ENCODE assay signal across 1 cellular context in the genomic region with DNA sequence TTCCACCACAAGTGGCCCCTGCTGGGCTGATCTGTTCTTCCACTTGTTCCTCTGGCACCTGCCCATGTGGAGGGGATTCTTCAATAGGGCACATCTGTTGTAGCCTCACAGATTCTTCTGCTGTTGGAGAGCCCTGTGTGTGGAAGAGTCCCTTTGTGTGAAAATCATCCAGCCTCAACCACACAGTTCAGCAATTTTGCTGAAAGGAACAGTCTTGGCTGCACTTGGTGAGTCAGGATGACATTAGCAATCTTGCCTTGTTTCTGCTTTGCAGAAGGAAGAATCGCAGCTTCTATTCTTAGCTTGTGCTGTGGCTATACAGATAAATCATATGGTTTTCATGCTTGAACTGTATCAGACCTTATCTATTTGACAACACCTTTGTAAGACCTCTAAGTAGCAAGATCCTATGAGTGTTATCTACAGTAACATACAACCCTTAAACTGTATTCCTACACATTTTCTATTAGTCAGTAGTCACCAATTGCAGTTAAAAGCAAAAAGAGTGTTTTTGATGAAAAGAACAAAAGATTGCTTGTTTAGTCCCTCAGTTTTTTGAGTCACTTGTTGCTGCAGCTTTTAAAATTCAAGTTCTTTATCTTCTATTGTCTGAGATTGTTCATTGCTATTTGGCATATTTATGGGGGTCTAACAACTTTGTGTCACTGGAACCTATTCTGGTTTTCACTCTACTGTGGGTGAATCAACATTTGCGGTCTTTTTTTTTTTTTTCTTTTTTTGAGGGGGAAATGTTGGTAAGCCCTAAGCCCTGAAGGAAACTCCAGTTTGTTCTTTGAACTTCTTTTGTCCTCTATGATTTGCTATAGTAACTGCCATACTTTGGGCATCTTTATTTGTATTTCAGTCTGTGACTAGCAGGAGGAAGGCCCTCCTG.
TF ChIP-seq lines count a peak whose summit lies in the region.

No MANE protein-coding gene starts in this region.

TF ChIP-seq in K562, 482 proteins besides CTCF, POLR2A, EP300 and RAD21 (continued from another document and continues in another):
- TF ChIP-seq, protein P1, sequence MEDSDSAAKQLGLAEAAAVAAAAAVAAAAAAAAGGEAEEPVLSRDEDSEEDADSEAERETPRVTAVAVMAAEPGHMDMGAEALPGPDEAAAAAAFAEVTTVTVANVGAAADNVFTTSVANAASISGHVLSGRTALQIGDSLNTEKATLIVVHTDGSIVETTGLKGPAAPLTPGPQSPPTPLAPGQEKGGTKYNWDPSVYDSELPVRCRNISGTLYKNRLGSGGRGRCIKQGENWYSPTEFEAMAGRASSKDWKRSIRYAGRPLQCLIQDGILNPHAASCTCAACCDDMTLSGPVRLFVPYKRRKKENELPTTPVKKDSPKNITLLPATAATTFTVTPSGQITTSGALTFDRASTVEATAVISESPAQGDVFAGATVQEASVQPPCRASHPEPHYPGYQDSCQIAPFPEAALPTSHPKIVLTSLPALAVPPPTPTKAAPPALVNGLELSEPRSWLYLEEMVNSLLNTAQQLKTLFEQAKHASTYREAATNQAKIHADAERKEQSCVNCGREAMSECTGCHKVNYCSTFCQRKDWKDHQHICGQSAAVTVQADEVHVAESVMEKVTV (CRISPR knock-in tag; IDR thresholded peaks at IDR 0.05): no peak
- TF ChIP-seq ELF1 (tag; IDR thresholded peaks at IDR 0.05): peak; percentile 45; the same call in 1 of the 2 replicates
- TF ChIP-seq, protein P2, sequence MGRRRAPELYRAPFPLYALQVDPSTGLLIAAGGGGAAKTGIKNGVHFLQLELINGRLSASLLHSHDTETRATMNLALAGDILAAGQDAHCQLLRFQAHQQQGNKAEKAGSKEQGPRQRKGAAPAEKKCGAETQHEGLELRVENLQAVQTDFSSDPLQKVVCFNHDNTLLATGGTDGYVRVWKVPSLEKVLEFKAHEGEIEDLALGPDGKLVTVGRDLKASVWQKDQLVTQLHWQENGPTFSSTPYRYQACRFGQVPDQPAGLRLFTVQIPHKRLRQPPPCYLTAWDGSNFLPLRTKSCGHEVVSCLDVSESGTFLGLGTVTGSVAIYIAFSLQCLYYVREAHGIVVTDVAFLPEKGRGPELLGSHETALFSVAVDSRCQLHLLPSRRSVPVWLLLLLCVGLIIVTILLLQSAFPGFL (CRISPR knock-in tag; IDR thresholded peaks at IDR 0.05): no peak
- TF ChIP-seq FUS (optimal IDR thresholded peaks at IDR 0.05; ENCODE audit: low read depth, low read length): no peak
- TF ChIP-seq, protein P3, sequence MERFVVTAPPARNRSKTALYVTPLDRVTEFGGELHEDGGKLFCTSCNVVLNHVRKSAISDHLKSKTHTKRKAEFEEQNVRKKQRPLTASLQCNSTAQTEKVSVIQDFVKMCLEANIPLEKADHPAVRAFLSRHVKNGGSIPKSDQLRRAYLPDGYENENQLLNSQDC (CRISPR knock-in tag; IDR thresholded peaks at IDR 0.05): no peak
- TF ChIP-seq TRIM25 (IDR thresholded peaks at IDR 0.05; ENCODE audit: borderline replicate concordance): peak; percentile 90; the same call in 1 of the 2 replicates
- peak; percentile 99 for TF ChIP-seq MEIS2 (IDR thresholded peaks at IDR 0.05; ENCODE audit: partially characterized antibody)
- TF ChIP-seq, protein P4, sequence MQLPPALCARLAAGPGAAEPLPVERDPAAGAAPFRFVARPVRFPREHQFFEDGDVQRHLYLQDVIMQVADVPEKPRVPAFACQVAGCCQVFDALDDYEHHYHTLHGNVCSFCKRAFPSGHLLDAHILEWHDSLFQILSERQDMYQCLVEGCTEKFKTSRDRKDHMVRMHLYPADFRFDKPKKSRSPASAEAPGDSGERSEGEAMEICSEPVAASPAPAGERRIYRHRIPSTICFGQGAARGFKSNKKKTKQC (CRISPR knock-in tag; IDR thresholded peaks at IDR 0.05): no peak
- TF ChIP-seq STAG1 (CRISPR knock-in tag; IDR thresholded peaks at IDR 0.05; ENCODE audit: borderline replicate concordance): no peak
- 0 out of 2 replicates have a peak, but pooled peaks have one; percentile 54 for TF ChIP-seq SMARCA5 (IDR thresholded peaks at IDR 0.05)
- peak; percentile 27; the same call in 1 of the 2 replicates for TF ChIP-seq HDAC8 (tag; IDR thresholded peaks at IDR 0.05)
- no peak for TF ChIP-seq KAT7 (CRISPR knock-in tag; IDR thresholded peaks at IDR 0.05; ENCODE audit: borderline replicate concordance)
- TF ChIP-seq ZNF277 (CRISPR knock-in tag; IDR thresholded peaks at IDR 0.05; ENCODE audit: borderline replicate concordance): no peak
- peak; percentile 100 for TF ChIP-seq LEF1 (IDR thresholded peaks at IDR 0.05)
- no peak for TF ChIP-seq SIX5 (IDR thresholded peaks at IDR 0.05; ENCODE audit: borderline replicate concordance in 1 of 2, insufficient read depth in 1 of 2, low read depth in 1 of 2, low read length in 2 of 2)
- TF ChIP-seq TRIM28 (IDR thresholded peaks at IDR 0.05): 0 out of 2 replicates have a peak, but pooled peaks have one; percentile 54
- TF ChIP-seq RNF219 (CRISPR knock-in tag; IDR thresholded peaks at IDR 0.05): no peak
- no peak for TF ChIP-seq CHCHD3 (CRISPR knock-in tag; IDR thresholded peaks at IDR 0.05)
- TF ChIP-seq ADNP (tag; IDR thresholded peaks at IDR 0.05): peak; percentile 78
- TF ChIP-seq NR2C1 (IDR thresholded peaks at IDR 0.05): peak; percentile 65; the same call in 1 of the 2 replicates
- peak; percentile 80 for TF ChIP-seq NR2C1 (tag; IDR thresholded peaks at IDR 0.05)
- TF ChIP-seq, protein P5, sequence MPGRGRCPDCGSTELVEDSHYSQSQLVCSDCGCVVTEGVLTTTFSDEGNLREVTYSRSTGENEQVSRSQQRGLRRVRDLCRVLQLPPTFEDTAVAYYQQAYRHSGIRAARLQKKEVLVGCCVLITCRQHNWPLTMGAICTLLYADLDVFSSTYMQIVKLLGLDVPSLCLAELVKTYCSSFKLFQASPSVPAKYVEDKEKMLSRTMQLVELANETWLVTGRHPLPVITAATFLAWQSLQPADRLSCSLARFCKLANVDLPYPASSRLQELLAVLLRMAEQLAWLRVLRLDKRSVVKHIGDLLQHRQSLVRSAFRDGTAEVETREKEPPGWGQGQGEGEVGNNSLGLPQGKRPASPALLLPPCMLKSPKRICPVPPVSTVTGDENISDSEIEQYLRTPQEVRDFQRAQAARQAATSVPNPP (IDR thresholded peaks at IDR 0.05; ENCODE audit: borderline replicate concordance, insufficient read depth, insufficient read length): no peak
- TF ChIP-seq HNRNPH1 (optimal IDR thresholded peaks at IDR 0.05; ENCODE audit: low read depth, low read length): no peak
- no peak; the same call in 1 of the 2 replicates for TF ChIP-seq CBX5 (IDR thresholded peaks at IDR 0.05; ENCODE audit: borderline replicate concordance, low read depth)
- peak; percentile 36; the same call in 1 of the 2 replicates for TF ChIP-seq LARP7 (IDR thresholded peaks at IDR 0.05)
- no peak for TF ChIP-seq MCM7 (IDR thresholded peaks at IDR 0.05)
- no peak for TF ChIP-seq ZNF140 (CRISPR knock-in tag; IDR thresholded peaks at IDR 0.05)
- no peak for TF ChIP-seq BMI1 (IDR thresholded peaks at IDR 0.05; ENCODE audit: low read length)
- no peak for TF ChIP-seq ZNF586 (CRISPR knock-in tag; conservative IDR thresholded peaks at IDR 0.05)
- no peak for TF ChIP-seq TCF7L2 (IDR thresholded peaks at IDR 0.05; ENCODE audit: low read depth, low read length)
- no peak for TF ChIP-seq ZNF780A (CRISPR knock-in tag; IDR thresholded peaks at IDR 0.05)
- TF ChIP-seq ZNF830 (CRISPR knock-in tag; IDR thresholded peaks at IDR 0.05): no peak
- TF ChIP-seq MEF2A (IDR thresholded peaks at IDR 0.05; ENCODE audit: control insufficient read depth, low read depth, low read length): peak; percentile 100
- peak; percentile 94 for TF ChIP-seq MTA1 (IDR thresholded peaks at IDR 0.05; ENCODE audit: borderline replicate concordance)
- TF ChIP-seq, protein P6, sequence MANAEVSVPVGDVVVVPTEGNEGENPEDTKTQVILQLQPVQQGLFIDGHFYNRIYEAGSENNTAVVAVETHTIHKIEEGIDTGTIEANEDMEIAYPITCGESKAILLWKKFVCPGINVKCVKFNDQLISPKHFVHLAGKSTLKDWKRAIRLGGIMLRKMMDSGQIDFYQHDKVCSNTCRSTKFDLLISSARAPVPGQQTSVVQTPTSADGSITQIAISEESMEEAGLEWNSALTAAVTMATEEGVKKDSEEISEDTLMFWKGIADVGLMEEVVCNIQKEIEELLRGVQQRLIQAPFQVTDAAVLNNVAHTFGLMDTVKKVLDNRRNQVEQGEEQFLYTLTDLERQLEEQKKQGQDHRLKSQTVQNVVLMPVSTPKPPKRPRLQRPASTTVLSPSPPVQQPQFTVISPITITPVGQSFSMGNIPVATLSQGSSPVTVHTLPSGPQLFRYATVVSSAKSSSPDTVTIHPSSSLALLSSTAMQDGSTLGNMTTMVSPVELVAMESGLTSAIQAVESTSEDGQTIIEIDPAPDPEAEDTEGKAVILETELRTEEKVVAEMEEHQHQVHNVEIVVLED (CRISPR knock-in tag; IDR thresholded peaks at IDR 0.05): no peak
- TF ChIP-seq POLR2AphosphoS5 (IDR thresholded peaks at IDR 0.05; ENCODE audit: control insufficient read depth, insufficient read depth, low read depth, low read length): peak; percentile 93
- no peak for TF ChIP-seq THRAP3 (IDR thresholded peaks at IDR 0.05; ENCODE audit: borderline replicate concordance)
- peak; percentile 70 for TF ChIP-seq L3MBTL2 (IDR thresholded peaks at IDR 0.05)
- TF ChIP-seq PYGO2 (tag; IDR thresholded peaks at IDR 0.05): peak; percentile 94
- TF ChIP-seq ZNF212 (CRISPR knock-in tag; IDR thresholded peaks at IDR 0.05): no peak
- TF ChIP-seq MAZ (CRISPR knock-in tag; conservative IDR thresholded peaks at IDR 0.05 in 1 of 2, IDR thresholded peaks at IDR 0.05 in 1 of 2): peak in 1 of 2 experiments; percentile 70; a peak in 2 of 4 replicates
- TF ChIP-seq MIER1 (IDR thresholded peaks at IDR 0.05; ENCODE audit: low read depth): peak; percentile 73; the same call in 1 of the 2 replicates
- no peak for TF ChIP-seq CEBPZ (IDR thresholded peaks at IDR 0.05; ENCODE audit: borderline replicate concordance, low read depth, low read length)
- peak; percentile 96 for TF ChIP-seq MAFK (IDR thresholded peaks at IDR 0.05; ENCODE audit: low read length)
- peak; percentile 79 for TF ChIP-seq ZBTB17 (CRISPR knock-in tag; IDR thresholded peaks at IDR 0.05)
- TF ChIP-seq PHB (CRISPR knock-in tag; IDR thresholded peaks at IDR 0.05): no peak
- no peak for TF ChIP-seq ZNF436 (CRISPR knock-in tag; IDR thresholded peaks at IDR 0.05)
- TF ChIP-seq SUPT5H (IDR thresholded peaks at IDR 0.05): no peak
- TF ChIP-seq ZNF77 (CRISPR knock-in tag; IDR thresholded peaks at IDR 0.05): no peak
- no peak for TF ChIP-seq TAF1 (IDR thresholded peaks at IDR 0.05; ENCODE audit: control insufficient read depth, extremely low read depth, insufficient read depth, low read length, severe bottlenecking)
- TF ChIP-seq ZFP30 (CRISPR knock-in tag; IDR thresholded peaks at IDR 0.05; ENCODE audit: borderline replicate concordance): no peak
